ENCODE assay signal across 25 cellular contexts in genomic region chr14:106029959-106030358, GRCh38.
"Had no signal": no experiment of that assay in that cellular context is flagged by ENCODE, and none has a peak within 500 bp of the region (broad histone marks: within the 10 kb centered on the region; RNA-seq: fewer than 3 reads in every experiment).

No MANE protein-coding gene starts in this region.

- H3K9me3 ChIP-seq: ovary, psoas muscle, right lobe of liver, sigmoid colon, stomach, thoracic aorta, thyroid gland, tibial nerve, upper lobe of left lung, uterus had no signal

- ATAC-seq: natural killer cell; psoas muscle; right cardiac atrium; right lobe of liver; stimulated activated effector memory CD8-positive, alpha-beta T cell treated with anti-CD3 and anti-CD28 coated beads, Interleukin-12 subunit alpha, Interleukin-12 subunit beta, amount 100 ng/mL, for 72 hours; stimulated activated naive B cell treated with anti-CD40 and anti-IgM and Interleukin-4, amounts not matched to agents 10 μg/mL and 1 μg/mL and 100 μg/mL, for 72 hours had no signal

- DNase-seq: natural killer cell; occipital lobe; ovary; posterior cingulate gyrus; psoas muscle; right cardiac atrium; right lobe of liver; sigmoid colon; small intestine; stimulated activated CD4-positive, alpha-beta T cell treated with anti-CD3 and anti-CD28 coated beads, Interleukin-15, amount 100 ng/mL, for 24 hours; stimulated activated CD4-positive, alpha-beta T cell treated with anti-CD3 and anti-CD28 coated beads, Interleukin-2, amount 100 ng/mL, for 24 hours; stimulated activated CD4-positive, alpha-beta T cell treated with anti-CD3 and anti-CD28 coated beads, Interleukin-2, amount 100 ng/mL, for 48 hours; stimulated activated CD4-positive, alpha-beta T cell treated with anti-CD3 and anti-CD28 coated beads, Interleukin-4, amount 100 ng/mL, for 24 hours; stimulated activated naive B cell treated with anti-CD40 and anti-IgM and Interleukin-4, amounts not matched to agents 10 μg/mL and 1 μg/mL and 100 μg/mL, for 72 hours; stimulated activated naive CD4-positive, alpha-beta T cell treated with Interleukin-2 at 50 U/mL for 16 hours; stomach; thyroid gland; trophoblast cell; upper lobe of left lung; uterus had no signal

- H3K27me3 ChIP-seq: neural progenitor cell, ovary, right lobe of liver, sigmoid colon, thyroid gland, tibial nerve, upper lobe of left lung, uterus had no signal

- H3K27ac ChIP-seq: neural progenitor cell, ovary, parathyroid adenoma, psoas muscle, right lobe of liver, sigmoid colon, stomach, thoracic aorta, thyroid gland, tibial nerve, upper lobe of left lung, uterus had no signal

- H3K4me1 ChIP-seq: neural progenitor cell, parathyroid adenoma, psoas muscle, right lobe of liver, sigmoid colon, stomach, thyroid gland, tibial nerve, uterus had no signal

- H3K4me3 ChIP-seq: neural progenitor cell, ovary, psoas muscle, right lobe of liver, sigmoid colon, stomach, thoracic aorta, thyroid gland, tibial nerve, upper lobe of left lung, uterus had no signal

- H3K36me3 ChIP-seq: neural progenitor cell, ovary, right lobe of liver, sigmoid colon, stomach, thoracic aorta, thyroid gland, tibial nerve, upper lobe of left lung, uterus had no signal
